ENCODE assay signal across 8 cellular contexts in the genomic region with DNA sequence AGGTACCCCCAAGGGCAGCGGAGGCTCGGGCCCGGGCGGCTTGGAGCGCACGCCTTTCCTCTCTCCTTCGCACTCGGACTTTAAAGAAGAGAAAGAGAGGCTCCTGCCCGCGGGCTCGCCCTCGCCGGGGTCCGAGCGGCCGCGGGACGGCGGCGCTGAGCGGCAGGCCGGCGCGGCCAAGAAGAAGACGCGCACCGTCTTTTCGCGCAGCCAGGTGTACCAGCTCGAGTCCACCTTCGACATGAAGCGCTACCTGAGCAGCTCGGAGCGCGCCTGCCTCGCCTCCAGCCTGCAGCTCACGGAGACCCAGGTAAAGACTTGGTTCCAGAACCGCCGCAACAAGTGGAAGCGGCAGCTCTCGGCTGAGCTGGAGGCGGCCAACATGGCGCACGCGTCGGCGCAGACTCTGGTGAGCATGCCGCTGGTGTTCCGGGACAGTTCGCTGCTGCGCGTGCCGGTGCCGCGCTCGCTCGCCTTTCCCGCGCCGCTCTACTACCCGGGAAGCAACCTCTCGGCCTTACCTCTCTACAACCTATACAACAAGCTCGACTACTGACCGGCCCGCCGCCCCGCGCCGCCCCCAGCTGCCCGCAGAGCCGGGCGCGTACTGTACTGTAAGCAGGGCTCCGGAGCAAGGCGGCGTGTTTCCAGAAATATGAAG. TPM values are rescaled to one million over a fixed set of nuclear protein-coding genes. Genes with fewer than 3 reads are reported as not detected.
A peak's percentile ranks its signal among the peaks of the same experiment; 100 is the strongest.
DNase-seq lines count a peak whose midpoint lies in the region; ATAC-seq and TF ChIP-seq lines count a peak whose summit lies in the region.

No MANE protein-coding gene starts in this region.

- H3K36me3 ChIP-seq in BE2C (no peaks in the 10 kb centered on the region), ovary (no peaks in the 10 kb centered on the region)

- peaks cover 2% of the 10 kb centered on the region; the same call in 1 of the 2 replicates for H3K4me1 ChIP-seq in BE2C
- H3K4me1 ChIP-seq in ovary (ENCODE audit: insufficient read depth), result peaks cover 2% of the 10 kb centered on the region

- 1 to 6% (median 3%) methylated on average over 52 to 76 of the region's 76 CpGs for WGBS in ovary, 3 donors

- no peaks in the 10 kb centered on the region for H3K36me3 Mint-ChIP-seq in IgD-negative memory B cell
- H3K36me3 Mint-ChIP-seq in naive thymus-derived CD8-positive, alpha-beta T cell, result peaks cover 0 to 2% (median 2%) of the 10 kb centered on the region in 3 donors

- intact Hi-C loops in dorsolateral prefrontal cortex (cut with DNase I) (loop anchor here (5.0 to 10.0 kb wide), 5 partner anchors 155 to 413 kb away; a partner anchor contains a TSS), ovary (cut with DNase I) (loop anchor here in 1 of 4 donors (10.0 kb wide), 1 partner anchor 145 kb away; a partner anchor contains a TSS)

- no peak for TF ChIP-seq EP300 in ovary (IDR thresholded peaks at IDR 0.05)

- no peak for TF ChIP-seq POLR2A in ovary (IDR thresholded peaks at IDR 0.05)

- no peak for ATAC-seq in naive thymus-derived CD8-positive, alpha-beta T cell
- ATAC-seq in HG03457 (IDR thresholded peaks at IDR 0.05; ENCODE audit: unreplicated experiment) (no peak), GM19467 (IDR thresholded peaks at IDR 0.05; ENCODE audit: unreplicated experiment) (no peak)

- H3K9me3 ChIP-seq in BE2C, result 0 out of 2 replicates have a peak, but pooled peaks cover 2% of the 10 kb centered on the region
- no peaks in the 10 kb centered on the region for H3K9me3 ChIP-seq in ovary

- POLR2A ChIA-PET in naive thymus-derived CD8-positive, alpha-beta T cell (lab: Charles Lee), result no interaction called here

- H3K4me1 Mint-ChIP-seq in IgD-negative memory B cell, result peaks cover 21 to 43% (median 25%) of the 10 kb centered on the region in 3 donors
- H3K4me1 Mint-ChIP-seq in naive thymus-derived CD8-positive, alpha-beta T cell, result peaks cover 23 to 64% (median 61%) of the 10 kb centered on the region in 4 donors

- DNase-seq in BE2C (no peak), dorsolateral prefrontal cortex (no peak), ovary (no peak), midbrain (lab: John Stamatoyannopoulos, UW) (no peak)
- DNase-seq in naive thymus-derived CD8-positive, alpha-beta T cell, result peak in 3 of 10 donors; percentile 35 to 50 (median 48)

- peaks cover 57% of the 10 kb centered on the region for H3K27me3 ChIP-seq in BE2C
- peaks cover 35 to 88% (median 82%) of the 10 kb centered on the region in 45 donors for H3K27me3 ChIP-seq in dorsolateral prefrontal cortex
- peaks cover 14% of the 10 kb centered on the region for H3K27me3 ChIP-seq in ovary

- peak overlapping the region; percentile 75 to 88 (median 82) for H3K4me3 Mint-ChIP-seq in IgD-negative memory B cell
- peak overlapping the region; percentile 77 to 87 (median 84) for H3K4me3 Mint-ChIP-seq in naive thymus-derived CD8-positive, alpha-beta T cell

- peaks cover 52% of the 10 kb centered on the region for H3K27me3 Mint-ChIP-seq in IgD-negative memory B cell
- H3K27me3 Mint-ChIP-seq in naive thymus-derived CD8-positive, alpha-beta T cell, result peaks cover 25 to 54% (median 43%) of the 10 kb centered on the region in 5 donors

- H3K27ac ChIP-seq in dorsolateral prefrontal cortex, result no peak overlapping the region
- H3K27ac ChIP-seq in ovary, result no peak overlapping the region

- H3K4me3 ChIP-seq in BE2C (ENCODE audit: low read depth, low read length) (peak overlapping the region; percentile 60), dorsolateral prefrontal cortex (peak overlapping the region in 36 of 59 donors; percentile 1 to 51 (median 27)), ovary (no peak overlapping the region)

- H3K9me3 Mint-ChIP-seq in IgD-negative memory B cell, result peaks cover 0 to 9% (median 1%) of the 10 kb centered on the region in 3 donors
- H3K9me3 Mint-ChIP-seq in naive thymus-derived CD8-positive, alpha-beta T cell, result no peaks in the 10 kb centered on the region

- TF ChIP-seq CTCF in BE2C (IDR thresholded peaks at IDR 0.05; ENCODE audit: low read depth, low read length) (no peak), dorsolateral prefrontal cortex (IDR thresholded peaks at IDR 0.05 in 54 of 56, conservative IDR thresholded peaks at IDR 0.05 in 2 of 56; ENCODE audit: low read depth in 1 of 56, partially characterized antibody in 56 of 56) (no peak), ovary (IDR thresholded peaks at IDR 0.05) (no peak)

- H3K27ac Mint-ChIP-seq in IgD-negative memory B cell, result peak overlapping the region; percentile 88 to 96 (median 90)
- H3K27ac Mint-ChIP-seq in naive thymus-derived CD8-positive, alpha-beta T cell, result peak overlapping the region in 1 of 10 donors; percentile 58

RNA-seq across cellular contexts. Expression of a gene that starts 1.8 kb away (rescaled TPM):
- polyA plus RNA-seq in BE2C (2012; ENCODE audit: insufficient read depth, insufficient read length, low read depth), result not detected
- polyA plus RNA-seq in IgD-negative memory B cell (not detected), ovary (not detected)
- total RNA-seq in dorsolateral prefrontal cortex (not detected), ovary (not detected)
- not detected for total RNA-seq in naive thymus-derived CD8-positive, alpha-beta T cell
- polyA plus RNA-seq in naive thymus-derived CD8-positive, alpha-beta T cell, result not detected

RNA-seq across cellular contexts. Expression of a gene that starts 4.5 kb away (rescaled TPM):
- 166 TPM for polyA plus RNA-seq in BE2C (2012; ENCODE audit: insufficient read depth, insufficient read length, low read depth)
- polyA plus RNA-seq in IgD-negative memory B cell, result 148 TPM
- total RNA-seq in dorsolateral prefrontal cortex, result 10 to 100 TPM; 42.8 to 88.8 (median 64.1) TPM
- 100 to 1,000 TPM; 170 to 173 TPM for total RNA-seq in naive thymus-derived CD8-positive, alpha-beta T cell
- 100 to 1,000 TPM; 217 to 247 (median 243) TPM for polyA plus RNA-seq in naive thymus-derived CD8-positive, alpha-beta T cell
- 10 to 100 TPM; 56.0 to 63.1 (median 61.6) TPM for total RNA-seq in ovary
- 10 to 100 TPM; 54.8 to 57.0 TPM for polyA plus RNA-seq in ovary

RNA-seq across cellular contexts. Expression of a gene that starts 13.9 kb away (rescaled TPM):
- polyA plus RNA-seq in BE2C (2012; ENCODE audit: insufficient read depth, insufficient read length, low read depth), result not detected
- not detected for polyA plus RNA-seq in IgD-negative memory B cell
- not detected for total RNA-seq in dorsolateral prefrontal cortex
- total RNA-seq in naive thymus-derived CD8-positive, alpha-beta T cell, result not detected
- polyA plus RNA-seq in naive thymus-derived CD8-positive, alpha-beta T cell, result not detected
- under 1 TPM in 1 of 7 donors, not detected in 6; 0.23 TPM for total RNA-seq in ovary
- not detected for polyA plus RNA-seq in ovary
